In genomic region chr2:101717041-101717817, GRCh38 we compare ENCODE assay signal across 9 cellular contexts. TPM values are rescaled to one million over a fixed set of nuclear protein-coding genes. Genes with fewer than 3 reads are reported as not detected.
DNase-seq lines count a peak whose midpoint lies in the region; ATAC-seq and TF ChIP-seq lines count a peak whose summit lies in the region.
"Had no signal": no experiment of that assay in that cellular context is flagged by ENCODE, and none has a peak within 500 bp of the region (broad histone marks: within the 10 kb centered on the region; RNA-seq: fewer than 3 reads in every experiment).

No MANE protein-coding gene starts in this region.

- 91% methylated on average over 9 of the region's 9 CpGs for whole genome bisulfite sequencing in smooth muscle cell (ENCODE audit: low lambda C conversion rate)
- WGBS in ovary, 3 donors, result 90 to 92% (median 90%) methylated on average over 9 of the region's 9 CpGs

- peaks cover 0 to 4% (median 0%) of the 10 kb centered on the region in 7 donors for H3K9me3 Mint-ChIP-seq in naive B cell

- peak; percentile 53 for ATAC-seq in GM18858 (IDR thresholded peaks at IDR 0.05; ENCODE audit: unreplicated experiment)
- ATAC-seq in HG02571 (IDR thresholded peaks at IDR 0.05; ENCODE audit: unreplicated experiment), result peak; percentile 53
- ATAC-seq in naive B cell (ENCODE audit: low read depth in 2 of 2), result peak; percentile 86 to 87

- intact Hi-C loops in OCI-LY7 (cut with micrococcal nuclease; ENCODE audit: unreplicated experiment), result loop anchor here (1.0 to 10.0 kb wide), 4 partner anchors 19 to 462 kb away; partner anchors contain the start of gene CNOT11
- intact Hi-C loops in ovary (cut with DNase I), result no loop called here

- H3K9me3 ChIP-seq in OCI-LY7 (ENCODE audit: low read length) (peaks cover 6% of the 10 kb centered on the region; the same call in 1 of the 2 replicates), smooth muscle cell (replicated peaks; ENCODE audit: low read depth) (no peaks in the 10 kb centered on the region), MG63 (peaks cover 2% of the 10 kb centered on the region; the same call in 1 of the 2 replicates), ovary (no peaks in the 10 kb centered on the region)

- DNase-seq in OCI-LY7 (ENCODE audit: low spot score) (peak; percentile 94), naive B cell (peak; percentile 90), smooth muscle cell (lab: John Stamatoyannopoulos, UW; ENCODE audit: unreplicated experiment) (no peak), MG63 (no peak), SHP77 (lab: John Stamatoyannopoulos, UW) (no peak), ovary (no peak)
- DNase-seq: NCI-H526 treated with DMSO at 0.1 percent for 48 hours had no signal

- H3K36me3 ChIP-seq in OCI-LY7 (ENCODE audit: insufficient read depth, low read length) (peaks cover 37% of the 10 kb centered on the region), smooth muscle cell (ENCODE audit: low read depth) (no peaks in the 10 kb centered on the region), MG63 (peaks cover 13% of the 10 kb centered on the region), ovary (no peaks in the 10 kb centered on the region)

- H3K79me2 ChIP-seq in OCI-LY7 (ENCODE audit: insufficient read depth, low read depth, low read length), result peaks cover 95% of the 10 kb centered on the region
- peaks cover 98% of the 10 kb centered on the region for H3K79me2 ChIP-seq in smooth muscle cell (ENCODE audit: low read depth)

- CTCF ChIA-PET in OCI-LY7 (lab: Charles Lee; ENCODE audit: unreplicated experiment), result interaction anchor here (0.8 to 3.0 kb wide), 7 partner anchors 7 to 50 kb away, joined by 3 to 11 read pairs (median 4); partner anchors contain the start of gene MAP4K4

- peak overlapping the region; percentile 81 to 100 (median 98) for H3K27ac Mint-ChIP-seq in naive B cell

- H3K36me3 Mint-ChIP-seq in naive B cell, result peaks cover 8 to 12% of the 10 kb centered on the region in 2 donors

- H3K4me3 Mint-ChIP-seq in naive B cell, result peak overlapping the region; percentile 54 to 93 (median 80)

- TF ChIP-seq EP300 in ovary (IDR thresholded peaks at IDR 0.05), result no peak

- TF ChIP-seq CTCF in OCI-LY7 (conservative IDR thresholded peaks at IDR 0.05; ENCODE audit: low read length), result no peak
- TF ChIP-seq CTCF in smooth muscle cell (IDR thresholded peaks at IDR 0.05; ENCODE audit: borderline replicate concordance, insufficient read depth, poor library complexity, severe bottlenecking), result no peak
- no peak for TF ChIP-seq CTCF in ovary (IDR thresholded peaks at IDR 0.05)

- H3K9me2 ChIP-seq in OCI-LY7 (ENCODE audit: insufficient read depth, low read length), result no peaks in the 10 kb centered on the region

- BruUV-seq in OCI-LY7 (replicated peaks; lab: Mats Ljungman, UMichigan), result TSS peak; percentile 70

- POLR2A ChIA-PET in OCI-LY7 (lab: Charles Lee), result interaction anchor here (0.5 to 6.4 kb wide), 16 partner anchors 9 to 1307 kb away, joined by 3 to 77 read pairs (median 5); partner anchors contain the start of gene MAP4K4

- H3K9ac ChIP-seq in smooth muscle cell (ENCODE audit: low read depth), result no peak overlapping the region

- no peaks in the 10 kb centered on the region for H3K27me3 Mint-ChIP-seq in naive B cell

- H3K27me3 ChIP-seq in smooth muscle cell (ENCODE audit: low read depth), result no peaks in the 10 kb centered on the region
- no peaks in the 10 kb centered on the region for H3K27me3 ChIP-seq in MG63
- H3K27me3 ChIP-seq in ovary, result no peaks in the 10 kb centered on the region

- H2AFZ ChIP-seq in OCI-LY7 (ENCODE audit: low read length) (no peak overlapping the region), smooth muscle cell (ENCODE audit: low read depth) (no peak overlapping the region)

- H3K4me1 ChIP-seq in OCI-LY7 (ENCODE audit: insufficient read depth, low read length, poor library complexity, severe bottlenecking) (peaks cover 90% of the 10 kb centered on the region), smooth muscle cell (ENCODE audit: low read depth) (no peaks in the 10 kb centered on the region), ovary (ENCODE audit: insufficient read depth) (peaks cover 12% of the 10 kb centered on the region)

- H3F3A ChIP-seq in smooth muscle cell (ENCODE audit: low read depth), result no peaks in the 10 kb centered on the region

- no peaks in the 10 kb centered on the region for H4K20me1 ChIP-seq in OCI-LY7 (ENCODE audit: insufficient read depth, low read length)
- H4K20me1 ChIP-seq in smooth muscle cell (ENCODE audit: low read depth), result peaks cover 99% of the 10 kb centered on the region

- H3K4me3 ChIP-seq in OCI-LY7 (ENCODE audit: low read depth, low read length, poor library complexity, severe bottlenecking) (peak overlapping the region; percentile 62), smooth muscle cell (no peak overlapping the region), MG63 (no peak overlapping the region), ovary (no peak overlapping the region)

- no peak for TF ChIP-seq POLR2A in ovary (IDR thresholded peaks at IDR 0.05)

- peak overlapping the region; percentile 87 for H3K4me2 ChIP-seq in OCI-LY7 (ENCODE audit: low read length)
- no peak overlapping the region for H3K4me2 ChIP-seq in smooth muscle cell

- H3K27ac ChIP-seq in OCI-LY7 (ENCODE audit: low read depth, low read length, poor library complexity, severe bottlenecking) (peak overlapping the region; percentile 99), smooth muscle cell (ENCODE audit: low read depth) (no peak overlapping the region), ovary (no peak overlapping the region)

- H3K4me1 Mint-ChIP-seq in naive B cell, result peaks cover 60 to 95% (median 70%) of the 10 kb centered on the region in 3 donors

RNA-seq across cellular contexts. Expression of gene MAP4K4, which starts 19.7 kb away (rescaled TPM):
- total RNA-seq in OCI-LY7 (2014; rRNA removed; shearing (Covaris generic)), result 67.2 and 74.0 TPM in 2 replicates
- total RNA-seq in OCI-LY7 (2022) (181 and 206 TPM in 2 replicates), smooth muscle cell (90.9 and 107 TPM in 2 replicates), ovary (10 to 100 TPM; 38.4 to 60.9 (median 49.7) TPM)
- polyA plus RNA-seq in naive B cell (ENCODE audit: low read depth in 6 of 6) (10 to 100 TPM; 11.8 to 36.0 (median 20.3) TPM), smooth muscle cell (68.9 and 76.9 TPM in 2 replicates), ovary (10 to 100 TPM; 23.9 to 55.5 TPM)
- 64.6 and 76.9 TPM in 2 replicates for total RNA-seq in MG63 (2014; rRNA removed; shearing (Covaris generic); ENCODE audit: low replicate concordance)

Comparison
In these comparisons a context has a peak if more than half of its experiments do, and no peak if none do; other contexts are left out.
1. DNase-seq: peak in OCI-LY7 (single experiment) and naive B cell (single experiment); none in smooth muscle cell (single experiment), MG63 (single experiment), SHP77 (0 of 2) and ovary (0 of 5).
2. Peak in every context shown above with its lines, with median percentiles within 50 percentile points of each other: ATAC-seq.